In the genomic region with DNA sequence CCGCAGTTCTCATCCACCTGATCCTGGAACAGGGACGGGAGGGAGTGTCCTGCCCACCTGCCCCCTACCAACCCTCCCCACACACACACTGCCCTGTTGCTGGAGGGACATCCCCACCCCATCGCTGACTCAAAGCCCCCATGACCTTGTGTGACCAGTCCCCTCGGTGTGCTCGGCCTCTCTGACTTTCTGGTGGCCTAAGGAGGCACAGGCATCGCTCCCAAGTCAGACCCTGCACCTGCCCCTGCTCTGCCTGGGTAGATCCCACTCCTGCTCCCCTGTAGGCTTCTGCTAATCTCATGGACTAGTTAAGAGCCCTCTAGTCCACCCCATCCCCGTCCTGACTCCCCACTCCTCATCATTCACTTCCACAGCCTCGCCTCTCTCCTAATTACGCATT, we compare ENCODE assay signal across 8 cellular contexts.
"Had no signal": no experiment of that assay in that cellular context is flagged by ENCODE, and none has a peak within 500 bp of the region (broad histone marks: within the 10 kb centered on the region; RNA-seq: fewer than 3 reads in every experiment).

No MANE protein-coding gene starts in this region.

- H3K4me3 ChIP-seq: GM23338 had no signal

- DNase-seq: H9, HCEC 1CT, HFFc6, KBM-7 had no signal

- ATAC-seq: HepG2 had no signal

- H3K27ac ChIP-seq: HL-60 had no signal

- H3K27me3 Mint-ChIP-seq: IgD-negative memory B cell had no signal

- H3K36me3 Mint-ChIP-seq: IgD-negative memory B cell had no signal

- H3K4me3 Mint-ChIP-seq: GM23338, H9, HFFc6, IgD-negative memory B cell had no signal

- H3K27ac Mint-ChIP-seq: GM23338, H9, HFFc6, IgD-negative memory B cell had no signal

- H3K4me1 Mint-ChIP-seq: IgD-negative memory B cell had no signal

- H3K9me3 Mint-ChIP-seq: H9, HFFc6 had no signal
